16 cellular contexts compared by ENCODE assay signal in genomic region chr3:140545197-140545596, GRCh38.
DNase-seq lines count a peak whose midpoint lies in the region; ATAC-seq and TF ChIP-seq lines count a peak whose summit lies in the region.
"Had no signal": no experiment of that assay in that cellular context is flagged by ENCODE, and none has a peak within 500 bp of the region (broad histone marks: within the 10 kb centered on the region; RNA-seq: fewer than 3 reads in every experiment).

No MANE protein-coding gene starts in this region.

- H3K9me3 Mint-ChIP-seq in naive thymus-derived CD8-positive, alpha-beta T cell, result no peaks in the 10 kb centered on the region
- H3K9me3 Mint-ChIP-seq: CD4-positive, alpha-beta T cell had no signal

- TF ChIP-seq EP300 in gastroesophageal sphincter (IDR thresholded peaks at IDR 0.05), result no peak

- no peaks in the 10 kb centered on the region for H3K36me3 Mint-ChIP-seq in naive thymus-derived CD8-positive, alpha-beta T cell

- no peak for TF ChIP-seq CTCF in breast epithelium (IDR thresholded peaks at IDR 0.05)
- TF ChIP-seq CTCF in gastroesophageal sphincter (IDR thresholded peaks at IDR 0.05), result no peak

- H3K27me3 ChIP-seq in breast epithelium (no peaks in the 10 kb centered on the region), gastroesophageal sphincter (no peaks in the 10 kb centered on the region), subcutaneous abdominal adipose tissue (ENCODE audit: control insufficient read depth in 5 of 5, insufficient read depth in 4 of 5, low read length in 5 of 5) (no peaks in the 10 kb centered on the region)

- peaks cover 0 to under 1% (median 0%) of the 10 kb centered on the region in 4 donors for H3K4me1 Mint-ChIP-seq in naive thymus-derived CD8-positive, alpha-beta T cell

- POLR2A ChIA-PET in naive thymus-derived CD8-positive, alpha-beta T cell (lab: Charles Lee), result no interaction called here

- peak overlapping the region in 1 of 2 donors; percentile 52 for H3K27ac ChIP-seq in breast epithelium
- no peak overlapping the region for H3K27ac ChIP-seq in gastroesophageal sphincter
- peak overlapping the region; percentile 17 for H3K27ac ChIP-seq in subcutaneous abdominal adipose tissue (ENCODE audit: low read depth, low read length)
- H3K27ac ChIP-seq: GM23248, HL-60 had no signal

- WGBS in gastroesophageal sphincter (ENCODE audit: low coverage in 1 of 2), 2 donors, result 60% methylated on average over 1 of the region's 1 CpG; no CpG with 5 or more reads in 1 of the 2 donors

- H3K27ac Mint-ChIP-seq in naive thymus-derived CD8-positive, alpha-beta T cell, result no peak overlapping the region
- H3K27ac Mint-ChIP-seq: B cell; CD4-positive, alpha-beta T cell had no signal

- in situ Hi-C loops in T47D (cut with HindIII; ENCODE audit: low pct_unique_long_range_greater_than_20kb, low sequenced_read_pairs), result no loop called here

- ATAC-seq in gastroesophageal sphincter (peak; percentile 15), GM19455 (IDR thresholded peaks at IDR 0.05; ENCODE audit: unreplicated experiment) (no peak)
- ATAC-seq in naive thymus-derived CD8-positive, alpha-beta T cell, result no peak
- ATAC-seq: GM12878 had no signal

- H3K36me3 ChIP-seq in breast epithelium (no peaks in the 10 kb centered on the region), gastroesophageal sphincter (no peaks in the 10 kb centered on the region), subcutaneous abdominal adipose tissue (ENCODE audit: control insufficient read depth in 5 of 5, insufficient read depth in 5 of 5, low read length in 5 of 5) (no peaks in the 10 kb centered on the region)

- no peak overlapping the region for H3K4me3 Mint-ChIP-seq in naive thymus-derived CD8-positive, alpha-beta T cell
- H3K4me3 Mint-ChIP-seq: B cell; CD4-positive, alpha-beta T cell had no signal

- H3K9ac ChIP-seq in subcutaneous abdominal adipose tissue (ENCODE audit: low read length in 5 of 5), result no peak overlapping the region
- H3K9ac ChIP-seq: GM23248 had no signal

- DNase-seq in T47D (ENCODE audit: low read depth in 1 of 2, low spot score in 1 of 2), result peak; percentile 24 to 75
- no peak for DNase-seq in breast epithelium (ENCODE audit: low spot score in 2 of 2)
- no peak for DNase-seq in GOT3 (lab: John Stamatoyannopoulos, UW)
- DNase-seq in naive thymus-derived CD8-positive, alpha-beta T cell, result no peak
- DNase-seq: C1 segment of cervical spinal cord; Calu3; CD4-positive, alpha-beta T cell; DMS 273 treated with DMSO at 0.1 percent for 48 hours; GM23248; H7 had no signal

- H3K9me3 ChIP-seq in breast epithelium, result no peaks in the 10 kb centered on the region
- no peaks in the 10 kb centered on the region for H3K9me3 ChIP-seq in gastroesophageal sphincter
- H3K9me3 ChIP-seq in subcutaneous abdominal adipose tissue (ENCODE audit: control insufficient read depth in 5 of 5, low read length in 5 of 5), result no peaks in the 10 kb centered on the region

- intact Hi-C loops in breast epithelium (cut with DNase I; ENCODE audit: low total_unique reads), result no loop called here

- H3K4me1 ChIP-seq in breast epithelium (peaks cover 0 to 10% of the 10 kb centered on the region in 2 donors), gastroesophageal sphincter (peaks cover 0 to 9% (median 0%) of the 10 kb centered on the region in 3 donors), subcutaneous abdominal adipose tissue (ENCODE audit: control insufficient read depth in 5 of 5, insufficient read depth in 5 of 5, low read length in 5 of 5) (peaks cover 3 to 35% (median 29%) of the 10 kb centered on the region in 5 donors)

- peaks cover 0 to 3% (median 0%) of the 10 kb centered on the region in 5 donors for H3K27me3 Mint-ChIP-seq in naive thymus-derived CD8-positive, alpha-beta T cell
- H3K27me3 Mint-ChIP-seq: B cell; CD4-positive, alpha-beta T cell had no signal

- H3K4me3 ChIP-seq in breast epithelium (no peak overlapping the region), gastroesophageal sphincter (no peak overlapping the region), subcutaneous abdominal adipose tissue (ENCODE audit: low read depth in 1 of 5, low read length in 5 of 5) (no peak overlapping the region)
- H3K4me3 ChIP-seq: GM12878, GM23248 had no signal

- TF ChIP-seq POLR2A in breast epithelium (IDR thresholded peaks at IDR 0.05), result no peak
- TF ChIP-seq POLR2A in gastroesophageal sphincter (IDR thresholded peaks at IDR 0.05), result no peak

Comparison
In these comparisons a context has a peak if more than half of its experiments do, and no peak if none do; other contexts are left out.
1. DNase-seq: peak in T47D (2 of 2); none in breast epithelium (0 of 2), GOT3 (single experiment) and naive thymus-derived CD8-positive, alpha-beta T cell (0 of 10).